14 cellular contexts compared by ENCODE assay signal in the genomic region with DNA sequence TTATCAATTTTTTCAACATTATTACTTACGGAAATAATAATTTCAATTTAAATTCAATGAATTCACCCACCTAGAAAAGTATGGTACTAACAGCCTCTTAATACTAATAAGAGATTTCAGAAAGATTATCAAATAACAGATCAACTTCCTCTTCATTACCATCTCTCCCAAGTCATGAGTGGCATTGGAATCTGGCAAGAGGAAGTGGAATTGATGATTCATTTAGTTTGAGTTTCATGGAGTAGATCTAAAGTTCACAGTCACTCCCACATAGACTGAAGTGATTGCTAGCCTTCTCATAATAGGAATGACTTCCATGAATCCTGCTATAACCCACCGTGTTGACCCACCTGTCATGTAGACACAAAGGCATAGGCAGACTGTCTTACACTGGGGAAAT.
A peak's percentile ranks its signal among the peaks of the same experiment; 100 is the strongest.
DNase-seq lines count a peak whose midpoint lies in the region; ATAC-seq and TF ChIP-seq lines count a peak whose summit lies in the region.
"Had no signal": no experiment of that assay in that cellular context is flagged by ENCODE, and none has a peak within 500 bp of the region (broad histone marks: within the 10 kb centered on the region; RNA-seq: fewer than 3 reads in every experiment).

No MANE protein-coding gene starts in this region.

- H3K27me3 ChIP-seq in thoracic aorta (replicated peaks; ENCODE audit: insufficient read depth) (no peaks in the 10 kb centered on the region), uterus (no peaks in the 10 kb centered on the region)
- H3K27me3 ChIP-seq in effector memory CD4-positive, alpha-beta T cell (replicated peaks; ENCODE audit: control insufficient read depth, insufficient read depth, low read length, poor library complexity, severe bottlenecking): no peaks in the 10 kb centered on the region

- H3K27ac Mint-ChIP-seq in HFFc6: peak overlapping the region; percentile 85
- H3K27ac Mint-ChIP-seq: activated naive CD8-positive, alpha-beta T cell treated with anti-CD3 and anti-CD28 coated beads, Interleukin-2, amount 10 ng/mL, durations not matched to agents 7 days and 5 days had no signal

- no peak overlapping the region for H3K4me3 ChIP-seq in fibroblast of pulmonary artery (replicated peaks; ENCODE audit: low read depth, low read length)
- no peak overlapping the region for H3K4me3 ChIP-seq in thoracic aorta
- no peak overlapping the region for H3K4me3 ChIP-seq in uterus
- no peak overlapping the region for H3K4me3 ChIP-seq in effector memory CD4-positive, alpha-beta T cell (ENCODE audit: insufficient read depth, low read depth, low read length, poor library complexity, severe bottlenecking)

- no peaks in the 10 kb centered on the region for H3K9me3 ChIP-seq in thoracic aorta
- no peaks in the 10 kb centered on the region for H3K9me3 ChIP-seq in uterus
- no peaks in the 10 kb centered on the region for H3K9me3 ChIP-seq in effector memory CD4-positive, alpha-beta T cell (ENCODE audit: control insufficient read depth, low read length)

- H3K36me3 Mint-ChIP-seq in HFFc6 (ENCODE audit: low read depth): peaks cover 23% of the 10 kb centered on the region
- H3K36me3 Mint-ChIP-seq: activated naive CD8-positive, alpha-beta T cell treated with anti-CD3 and anti-CD28 coated beads, Interleukin-2, amount 10 ng/mL, durations not matched to agents 7 days and 5 days had no signal

- peak overlapping the region; percentile 7 to 43 for H3K27ac ChIP-seq in thoracic aorta
- H3K27ac ChIP-seq in uterus: no peak overlapping the region
- H3K27ac ChIP-seq in effector memory CD4-positive, alpha-beta T cell (ENCODE audit: insufficient read depth, low read length, poor library complexity, severe bottlenecking): no peak overlapping the region

- no peak for TF ChIP-seq POLR2A in uterus (IDR thresholded peaks at IDR 0.05)

- H3K4me1 Mint-ChIP-seq in HFFc6 (ENCODE audit: low read depth): peaks cover 36% of the 10 kb centered on the region
- H3K4me1 Mint-ChIP-seq: activated naive CD8-positive, alpha-beta T cell treated with anti-CD3 and anti-CD28 coated beads, Interleukin-2, amount 10 ng/mL, durations not matched to agents 7 days and 5 days had no signal

- ATAC-seq in thoracic aorta (ENCODE audit: insufficient number of reproducible peaks, low FRiP score, low read depth): no peak

- peaks cover 8% of the 10 kb centered on the region; the same call in 1 of the 2 replicates for H3K9me3 Mint-ChIP-seq in HFFc6
- H3K9me3 Mint-ChIP-seq: activated naive CD8-positive, alpha-beta T cell treated with anti-CD3 and anti-CD28 coated beads, Interleukin-2, amount 10 ng/mL, durations not matched to agents 7 days and 5 days had no signal

- H3K36me3 ChIP-seq in thoracic aorta (no peaks in the 10 kb centered on the region), uterus (no peaks in the 10 kb centered on the region)
- no peaks in the 10 kb centered on the region for H3K36me3 ChIP-seq in effector memory CD4-positive, alpha-beta T cell (ENCODE audit: control insufficient read depth, insufficient read depth, low read length)

- intact Hi-C loops in uterus (cut with DNase I; ENCODE audit: low total_unique reads): no loop called here

- no peak overlapping the region for H3K4me3 Mint-ChIP-seq in HFFc6
- H3K4me3 Mint-ChIP-seq: activated naive CD8-positive, alpha-beta T cell treated with anti-CD3 and anti-CD28 coated beads, Interleukin-2, amount 10 ng/mL, durations not matched to agents 7 days and 5 days had no signal

- peaks cover 6 to 32% of the 10 kb centered on the region in 2 donors for H3K4me1 ChIP-seq in thoracic aorta (ENCODE audit: control insufficient read depth in 1 of 2, low read depth in 2 of 2)
- H3K4me1 ChIP-seq in uterus: no peaks in the 10 kb centered on the region
- no peaks in the 10 kb centered on the region for H3K4me1 ChIP-seq in effector memory CD4-positive, alpha-beta T cell (ENCODE audit: control insufficient read depth, insufficient read depth, low read length, poor library complexity, severe bottlenecking)

- DNase-seq in HFFc6: peak; percentile 61
- peak; percentile 36 for DNase-seq in SW480 (ENCODE audit: low spot score)
- DNase-seq in fibroblast of pulmonary artery (ENCODE audit: low read depth): peak; percentile 64
- DNase-seq in thoracic aorta (ENCODE audit: low spot score): no peak
- no peak for DNase-seq in uterus
- no peak for DNase-seq in effector memory CD4-positive, alpha-beta T cell
- no peak for DNase-seq in NOMO-1 (lab: John Stamatoyannopoulos, UW; ENCODE audit: unreplicated experiment in 2 of 2)
- DNase-seq: activated CD4-positive, alpha-beta T cell treated with anti-CD3 and anti-CD28 coated beads for 48 hours; activated naive CD8-positive, alpha-beta T cell treated with anti-CD3 and anti-CD28 coated beads, Interleukin-2, amount 10 ng/mL, durations not matched to agents 7 days and 5 days; DMS79; islet precursor cell; occipital lobe; Right ventricle myocardium superior; stimulated activated CD4-positive, alpha-beta T cell treated with anti-CD3 and anti-CD28 coated beads, Interleukin-4, amount 100 ng/mL, for 1 hour had no signal

- no peak for TF ChIP-seq CTCF in HFFc6 (IDR thresholded peaks at IDR 0.05)
- TF ChIP-seq CTCF in fibroblast of pulmonary artery (IDR thresholded peaks at IDR 0.05; ENCODE audit: low read length, missing control alignments): no peak
- no peak for TF ChIP-seq CTCF in thoracic aorta (IDR thresholded peaks at IDR 0.05)
- TF ChIP-seq CTCF in uterus (IDR thresholded peaks at IDR 0.05): no peak

- H3K27me3 Mint-ChIP-seq in HFFc6 (ENCODE audit: insufficient read depth): no peaks in the 10 kb centered on the region
- H3K27me3 Mint-ChIP-seq: activated naive CD8-positive, alpha-beta T cell treated with anti-CD3 and anti-CD28 coated beads, Interleukin-2, amount 10 ng/mL, durations not matched to agents 7 days and 5 days had no signal

Comparison
In these comparisons a context has a peak if more than half of its experiments do, and no peak if none do; other contexts are left out.
1. DNase-seq: peak in HFFc6 (single experiment), SW480 (single experiment) and fibroblast of pulmonary artery (single experiment); none in thoracic aorta (single experiment), uterus (0 of 2), effector memory CD4-positive, alpha-beta T cell (0 of 3) and NOMO-1 (0 of 2).
2. H3K27ac ChIP-seq: peak in thoracic aorta (2 of 2); none in uterus (0 of 2) and effector memory CD4-positive, alpha-beta T cell (single experiment).